In genomic region chr12:108572166-108572790, GRCh38 we compare ENCODE assay signal across 2 cellular contexts.
TF ChIP-seq lines count a peak whose summit lies in the region.

No MANE protein-coding gene starts in this region.

TF ChIP-seq in K562, 482 proteins besides CTCF, POLR2A, EP300 and RAD21:
- TF ChIP-seq ADNP (tag; IDR thresholded peaks at IDR 0.05) (peak; percentile 63), RBM25 (IDR thresholded peaks at IDR 0.05; ENCODE audit: low read depth, low read length, severe bottlenecking) (peak; percentile 33), KDM1A (IDR thresholded peaks at IDR 0.05) (peak in 1 of 2 experiments; percentile 48; a peak in 1 of 4 replicates), ZNF778 (CRISPR knock-in tag; IDR thresholded peaks at IDR 0.05) (no peak)

TF ChIP-seq in WTC11, 78 proteins besides CTCF, POLR2A, EP300 and RAD21:
- TF ChIP-seq FOXK1 (CRISPR knock-in tag; IDR thresholded peaks at IDR 0.05): no peak
- TF ChIP-seq FOXP1 (CRISPR knock-in tag; IDR thresholded peaks at IDR 0.05; ENCODE audit: borderline replicate concordance): no peak
- no peak for TF ChIP-seq SMAD4 (CRISPR knock-in tag; IDR thresholded peaks at IDR 0.05)
- TF ChIP-seq ZNF219 (CRISPR knock-in tag; IDR thresholded peaks at IDR 0.05; ENCODE audit: borderline replicate concordance): no peak
- TF ChIP-seq NR3C1 (CRISPR knock-in tag; conservative IDR thresholded peaks at IDR 0.05; ENCODE audit: low read depth): no peak
- TF ChIP-seq IRF1 (CRISPR knock-in tag; IDR thresholded peaks at IDR 0.05): no peak
- TF ChIP-seq JAZF1 (CRISPR knock-in tag; IDR thresholded peaks at IDR 0.05): no peak
- TF ChIP-seq CREB1 (CRISPR knock-in tag; IDR thresholded peaks at IDR 0.05): no peak
- no peak for TF ChIP-seq ELF4 (CRISPR knock-in tag; IDR thresholded peaks at IDR 0.05; ENCODE audit: low read depth)
